Comparison of ENCODE assay signal across 15 cellular contexts in genomic region chr19:14035159-14035558, GRCh38. TPM values are rescaled to one million over a fixed set of nuclear protein-coding genes. Genes with fewer than 3 reads are reported as not detected.
"Had no signal": no experiment of that assay in that cellular context is flagged by ENCODE, and none has a peak within 500 bp of the region (broad histone marks: within the 10 kb centered on the region; RNA-seq: fewer than 3 reads in every experiment).

No MANE protein-coding gene starts in this region.

RNA-seq across cellular contexts. Expression of gene RLN3, which starts 7.2 kb away (rescaled TPM):
- total RNA-seq: activated CD4-positive, alpha-beta memory T cell treated with anti-CD3 and anti-CD28 coated beads for 36 hours; activated naive CD4-positive, alpha-beta T cell treated with anti-CD3 and anti-CD28 coated beads for 36 hours; activated T-cell treated with anti-CD3 and anti-CD28 coated beads, Interleukin-2, amount 50 U/mL, for 72 hours; cardiac muscle cell; cerebellum; gastroesophageal sphincter; heart left ventricle; left cardiac atrium; lower leg skin; natural killer cell treated with Interleukin-12 subunit alpha and Interleukin-12 subunit beta and Interleukin-15 and Interleukin-18, amount 100 ng/mL, for 72 hours; pulmonary artery endothelial cell; skeletal muscle tissue; subcutaneous adipose tissue; upper lobe of right lung had no signal
- polyA plus RNA-seq: cardiac muscle cell, esophagus, heart left ventricle had no signal

RNA-seq across cellular contexts. Expression of gene PALM3, which starts 26.7 kb away (rescaled TPM):
- total RNA-seq: activated CD4-positive, alpha-beta memory T cell treated with anti-CD3 and anti-CD28 coated beads for 36 hours; activated naive CD4-positive, alpha-beta T cell treated with anti-CD3 and anti-CD28 coated beads for 36 hours; gastroesophageal sphincter; natural killer cell treated with Interleukin-12 subunit alpha and Interleukin-12 subunit beta and Interleukin-15 and Interleukin-18, amount 100 ng/mL, for 72 hours; skeletal muscle tissue; subcutaneous adipose tissue had no signal

RNA-seq across cellular contexts. Expression of gene MISP3, which starts 37.4 kb away (rescaled TPM):
- total RNA-seq: skeletal muscle tissue had no signal
